14 cellular contexts compared by ENCODE assay signal in the genomic region with DNA sequence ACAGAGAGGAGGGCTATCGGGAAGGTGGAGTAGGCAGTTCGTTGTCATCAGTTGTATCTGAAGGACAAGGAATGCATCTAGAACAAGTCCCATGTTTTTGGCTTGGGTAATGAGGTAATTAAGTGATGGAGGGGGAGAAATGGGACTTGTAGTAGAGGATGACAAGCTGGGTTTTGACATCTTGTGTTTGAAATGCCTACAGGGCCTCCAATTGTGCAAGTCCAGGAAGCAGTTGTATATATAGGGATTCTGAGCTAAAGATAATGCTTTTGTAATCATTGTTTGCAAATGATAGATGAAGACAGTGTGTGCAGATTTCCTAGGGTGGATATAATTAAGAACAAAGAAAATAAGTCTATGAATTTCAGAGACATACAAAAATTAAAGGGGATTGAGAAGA.
DNase-seq lines count a peak whose midpoint lies in the region; ATAC-seq lines count a peak whose summit lies in the region.
"Had no signal": no experiment of that assay in that cellular context is flagged by ENCODE, and none has a peak within 500 bp of the region (broad histone marks: within the 10 kb centered on the region; RNA-seq: fewer than 3 reads in every experiment).

No MANE protein-coding gene starts in this region.

- DNase-seq in NCI-H69 (lab: John Stamatoyannopoulos, UW) (peak; percentile 30), RPMI7951 (ENCODE audit: low read depth) (peak; percentile 14), fibroblast of gingiva (ENCODE audit: low read depth) (peak; percentile 21), iris pigment epithelial cell (ENCODE audit: low read depth) (peak; percentile 33), SW 1271 (lab: John Stamatoyannopoulos, UW) (no peak), dedifferentiated amniotic fluid mesenchymal stem cell (ENCODE audit: extremely low spot score) (no peak)
- DNase-seq: C1 segment of cervical spinal cord; CD4-positive, alpha-beta T cell; DMS153; DMS79 treated with DMSO at 0.1 percent for 48 hours; GDM1; GM23248 had no signal

- no peak for ATAC-seq in HG03108 (IDR thresholded peaks at IDR 0.05; ENCODE audit: unreplicated experiment)
- ATAC-seq: HCT116 had no signal

Comparison
In these comparisons a context has a peak if more than half of its experiments do, and no peak if none do; other contexts are left out.
1. DNase-seq: peak in NCI-H69 (single experiment), RPMI7951 (single experiment), fibroblast of gingiva (single experiment) and iris pigment epithelial cell (single experiment); none in SW 1271 (0 of 2) and dedifferentiated amniotic fluid mesenchymal stem cell (single experiment).